In genomic region chr11:110147965-110148709, GRCh38 we compare ENCODE assay signal across 10 cellular contexts. TPM values are rescaled to one million over a fixed set of nuclear protein-coding genes. Genes with fewer than 3 reads are reported as not detected.
DNase-seq lines count a peak whose midpoint lies in the region; ATAC-seq and TF ChIP-seq lines count a peak whose summit lies in the region.
"Had no signal": no experiment of that assay in that cellular context is flagged by ENCODE, and none has a peak within 500 bp of the region (broad histone marks: within the 10 kb centered on the region; RNA-seq: fewer than 3 reads in every experiment).

No MANE protein-coding gene starts in this region.

- CTCF ChIA-PET in PC-9 (lab: Charles Lee) = interaction anchor here (0.5 kb wide), 1 partner anchor 230 kb away, joined by 5 read pairs; no protein-coding TSS in a partner anchor

- H3K36me3 ChIP-seq in PC-9 (ENCODE audit: low read depth) = peaks cover 41% of the 10 kb centered on the region

- ATAC-seq in stimulated activated naive CD8-positive, alpha-beta T cell treated with anti-CD3 and anti-CD28 coated beads, Interleukin-15, Interleukin-2, amounts not matched to agents 100 U/mL and 50 U/mL, for 24 hours = no peak

- no peak overlapping the region for H2AFZ ChIP-seq in PC-9

- H3K4me1 Mint-ChIP-seq in activated T-helper 1 cell treated with anti-CD3 and anti-CD28 coated beads, Interleukin-12 subunit alpha, Interleukin-12 subunit beta, Interleukin-2, Interleukin-4 antibody, amounts not matched to agents 30 ng/mL and 10 ng/mL and 1 ng/mL, durations not matched to agents 14 hours and 24 hours and 36 hours (ENCODE audit: low read depth) = no peaks in the 10 kb centered on the region

- TSS peak; percentile 28 for BruUV-seq in PC-9 (replicated peaks; lab: Mats Ljungman, UMichigan)

- no peak overlapping the region; the same call in 1 of the 2 replicates for H3K4me3 ChIP-seq in PC-9

- H3K36me3 Mint-ChIP-seq in activated T-helper 1 cell treated with anti-CD3 and anti-CD28 coated beads, Interleukin-12 subunit alpha, Interleukin-12 subunit beta, Interleukin-2, Interleukin-4 antibody, amounts not matched to agents 30 ng/mL and 10 ng/mL and 1 ng/mL, durations not matched to agents 14 hours and 24 hours and 36 hours (ENCODE audit: low read depth) = no peaks in the 10 kb centered on the region
- H3K36me3 Mint-ChIP-seq: activated CD4-positive, alpha-beta memory T cell treated with anti-CD3 and anti-CD28 coated beads for 36 hours had no signal

- no peaks in the 10 kb centered on the region; the same call in 1 of the 2 replicates for H3K9me2 ChIP-seq in PC-9 (ENCODE audit: insufficient read depth)

- peaks cover 5% of the 10 kb centered on the region; the same call in 1 of the 2 replicates for H3K9me3 ChIP-seq in PC-9 (ENCODE audit: insufficient read depth, low read depth)

- no peaks in the 10 kb centered on the region for H3K27me3 ChIP-seq in PC-9 (ENCODE audit: insufficient read depth, low read depth)

- H3K9me3 Mint-ChIP-seq in activated T-helper 1 cell treated with anti-CD3 and anti-CD28 coated beads, Interleukin-12 subunit alpha, Interleukin-12 subunit beta, Interleukin-2, Interleukin-4 antibody, amounts not matched to agents 30 ng/mL and 10 ng/mL and 1 ng/mL, durations not matched to agents 14 hours and 24 hours and 36 hours = no peaks in the 10 kb centered on the region
- H3K9me3 Mint-ChIP-seq: activated CD4-positive, alpha-beta memory T cell treated with anti-CD3 and anti-CD28 coated beads for 36 hours had no signal

- no peak overlapping the region for H3K27ac Mint-ChIP-seq in activated T-helper 1 cell treated with anti-CD3 and anti-CD28 coated beads, Interleukin-12 subunit alpha, Interleukin-12 subunit beta, Interleukin-2, Interleukin-4 antibody, amounts not matched to agents 30 ng/mL and 10 ng/mL and 1 ng/mL, durations not matched to agents 14 hours and 24 hours and 36 hours
- H3K27ac Mint-ChIP-seq: activated CD4-positive, alpha-beta memory T cell treated with anti-CD3 and anti-CD28 coated beads for 36 hours had no signal

- peak overlapping the region; percentile 55 for H3K4me2 ChIP-seq in PC-9

- H3K27me3 Mint-ChIP-seq in activated T-helper 1 cell treated with anti-CD3 and anti-CD28 coated beads, Interleukin-12 subunit alpha, Interleukin-12 subunit beta, Interleukin-2, Interleukin-4 antibody, amounts not matched to agents 30 ng/mL and 10 ng/mL and 1 ng/mL, durations not matched to agents 14 hours and 24 hours and 36 hours (ENCODE audit: insufficient read depth) = peaks cover 11% of the 10 kb centered on the region

- peak overlapping the region; percentile 84 for H3K27ac ChIP-seq in PC-9

- intact Hi-C loops in PC-9 (cut with micrococcal nuclease; ENCODE audit: unreplicated experiment) = no loop called here
- intact Hi-C loops in activated T-helper 1 cell treated with anti-CD3 and anti-CD28 coated beads, Interleukin-12 subunit alpha, Interleukin-12 subunit beta, Interleukin-2, Interleukin-4 antibody, amounts not matched to agents 30 ng/mL and 10 ng/mL and 1 ng/mL, durations not matched to agents 14 hours and 24 hours and 36 hours (cut with micrococcal nuclease) = no loop called here

- no peak overlapping the region for H3K4me3 Mint-ChIP-seq in activated T-helper 1 cell treated with anti-CD3 and anti-CD28 coated beads, Interleukin-12 subunit alpha, Interleukin-12 subunit beta, Interleukin-2, Interleukin-4 antibody, amounts not matched to agents 30 ng/mL and 10 ng/mL and 1 ng/mL, durations not matched to agents 14 hours and 24 hours and 36 hours
- H3K4me3 Mint-ChIP-seq: activated CD4-positive, alpha-beta memory T cell treated with anti-CD3 and anti-CD28 coated beads for 36 hours had no signal

- no peaks in the 10 kb centered on the region for H4K20me1 ChIP-seq in PC-9 (ENCODE audit: insufficient read depth)

- H3K79me2 ChIP-seq in PC-9 (ENCODE audit: low read depth) = peaks cover 72% of the 10 kb centered on the region

- H3F3A ChIP-seq in PC-9 (ENCODE audit: insufficient read depth, low read depth) = peaks cover 25% of the 10 kb centered on the region

- no peak for TF ChIP-seq CTCF in PC-9 (conservative IDR thresholded peaks at IDR 0.05)

- peaks cover 42% of the 10 kb centered on the region for H3K4me1 ChIP-seq in PC-9 (replicated peaks; ENCODE audit: insufficient read depth)

- peak; percentile 86 for DNase-seq in EH (ENCODE audit: low read depth)
- DNase-seq in PC-9 = no peak
- peak; percentile 60 for DNase-seq in dermis blood vessel endothelial cell
- DNase-seq in myocyte (ENCODE audit: low read depth) = peak; percentile 64
- DNase-seq in activated T-helper 1 cell treated with anti-CD3 and anti-CD28 coated beads, Interleukin-12 subunit alpha, Interleukin-12 subunit beta, Interleukin-2, Interleukin-4 antibody, amounts not matched to agents 30 ng/mL and 10 ng/mL and 1 ng/mL, durations not matched to agents 14 hours and 24 hours and 36 hours (ENCODE audit: low spot score) = no peak
- no peak for DNase-seq in activated T-cell treated with anti-CD3 and anti-CD28 coated beads for 4 hours
- no peak for DNase-seq in middle frontal gyrus (ENCODE audit: extremely low spot score, low spot score)
- no peak for DNase-seq in stimulated activated naive CD8-positive, alpha-beta T cell treated with anti-CD3 and anti-CD28 coated beads, Interleukin-15, Interleukin-2, amounts not matched to agents 100 U/mL and 50 U/mL, for 24 hours
- DNase-seq: activated CD4-positive, alpha-beta memory T cell treated with anti-CD3 and anti-CD28 coated beads for 36 hours; NCI-H446 treated with DMSO at 0.1 percent for 48 hours had no signal

- POLR2A ChIA-PET in PC-9 (lab: Charles Lee; ENCODE audit: unreplicated experiment) = interaction anchor here (0.6 kb wide), 1 partner anchor 27 kb away, joined by 3 read pairs; no protein-coding TSS in a partner anchor

RNA-seq across cellular contexts. Expression of gene ZC3H12C, which starts 54.9 kb away (rescaled TPM):
- total RNA-seq in PC-9 (2021) (9.3 and 12.4 TPM in 2 replicates), dermis blood vessel endothelial cell (21.0 and 25.4 TPM in 2 replicates), myocyte (12.4 and 16.8 TPM in 2 replicates)
- polyA plus RNA-seq in myocyte (2012) = 1.9 TPM
- 5.7 and 6.2 TPM in 2 replicates for total RNA-seq in activated T-helper 1 cell treated with anti-CD3 and anti-CD28 coated beads, Interleukin-12 subunit alpha, Interleukin-12 subunit beta, Interleukin-2, Interleukin-4 antibody, amounts not matched to agents 30 ng/mL and 10 ng/mL and 1 ng/mL, durations not matched to agents 14 hours and 24 hours and 36 hours

Comparison
In these comparisons a context has a peak if more than half of its experiments do, and no peak if none do; other contexts are left out.
1. DNase-seq: peak in EH (single experiment), dermis blood vessel endothelial cell (single experiment) and myocyte (single experiment); none in PC-9 (0 of 2), activated T-helper 1 cell treated with anti-CD3 and anti-CD28 coated beads, Interleukin-12 subunit alpha, Interleukin-12 subunit beta, Interleukin-2, Interleukin-4 antibody, amounts not matched to agents 30 ng/mL and 10 ng/mL and 1 ng/mL, durations not matched to agents 14 hours and 24 hours and 36 hours (single experiment), activated T-cell treated with anti-CD3 and anti-CD28 coated beads for 4 hours (single experiment), middle frontal gyrus (single experiment) and stimulated activated naive CD8-positive, alpha-beta T cell treated with anti-CD3 and anti-CD28 coated beads, Interleukin-15, Interleukin-2, amounts not matched to agents 100 U/mL and 50 U/mL, for 24 hours (single experiment).